ENCODE assay signal across 19 cellular contexts in the genomic region with DNA sequence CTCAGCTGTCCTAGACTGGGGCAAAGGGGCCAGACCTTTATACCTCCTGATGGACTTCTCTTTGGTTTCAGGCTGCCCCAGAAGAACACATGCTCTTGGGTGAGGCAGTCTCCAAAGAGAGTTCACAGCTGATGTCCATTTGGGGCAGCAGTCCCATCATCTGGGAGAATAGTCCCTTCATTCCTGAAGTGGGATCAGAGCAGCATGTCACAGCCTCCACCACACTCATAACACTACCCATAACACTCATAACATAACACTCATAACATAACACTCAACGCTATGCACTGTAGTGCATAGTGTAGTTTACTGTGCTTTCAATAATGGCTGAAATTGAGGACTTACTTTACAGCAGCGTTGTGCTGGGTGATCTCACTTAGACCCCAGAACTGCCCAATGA. TPM values are rescaled to one million over a fixed set of nuclear protein-coding genes. Genes with fewer than 3 reads are reported as not detected.
DNase-seq lines count a peak whose midpoint lies in the region; ATAC-seq, FAIRE-seq and TF ChIP-seq lines count a peak whose summit lies in the region.
"Had no signal": no experiment of that assay in that cellular context is flagged by ENCODE, and none has a peak within 500 bp of the region (broad histone marks: within the 10 kb centered on the region; RNA-seq: fewer than 3 reads in every experiment).

No MANE protein-coding gene starts in this region.

- TF ChIP-seq CTCF in GM12878 (IDR thresholded peaks at IDR 0.05 in 2 of 3, conservative IDR thresholded peaks at IDR 0.05 in 1 of 3; ENCODE audit: control insufficient read depth in 2 of 3, extremely low read depth in 1 of 3, insufficient read depth in 1 of 3, low read depth in 3 of 3, low read length in 3 of 3): no peak
- no peak for TF ChIP-seq CTCF in thyroid gland (IDR thresholded peaks at IDR 0.05)

- H3K27ac ChIP-seq in GM12878 (ENCODE audit: control insufficient read depth, insufficient read depth): no peak overlapping the region
- no peak overlapping the region for H3K27ac ChIP-seq in thyroid gland
- H3K27ac ChIP-seq: 22Rv1, BLaER1, transverse colon had no signal

- POLR2A ChIA-PET in GM12878 (lab: Charles Lee): interaction anchor here (1.0 kb wide), 1 partner anchor 178 kb away, joined by 4 read pairs; no protein-coding TSS in a partner anchor

- CTCF ChIA-PET in GM12878 (lab: Yijun Ruan, JAX): interaction anchor here (1.2 to 1.7 kb wide), 3 partner anchors 10 to 36 kb away, joined by 4 to 7 read pairs (median 5); no protein-coding TSS in a partner anchor

- no peak for TF ChIP-seq RAD21 in GM12878 (IDR thresholded peaks at IDR 0.05; ENCODE audit: insufficient read depth, low read depth, low read length)

- no peak overlapping the region for H3K4me2 ChIP-seq in GM12878 (ENCODE audit: control insufficient read depth, insufficient read depth)
- H3K4me2 ChIP-seq: BLaER1, SK-N-SH had no signal

- H2AFZ ChIP-seq in GM12878 (ENCODE audit: control insufficient read depth, low read depth, low read length): no peak overlapping the region

- no peak for DNase-seq in activated CD4-positive, CD25-positive, alpha-beta regulatory T cell (lab: John Stamatoyannopoulos, UW)
- DNase-seq in GM12878 (ENCODE audit: low read depth, low spot score): no peak
- no peak for DNase-seq in kidney glomerular epithelial cell (lab: John Stamatoyannopoulos, UW)
- DNase-seq in stimulated activated naive CD4-positive, alpha-beta T cell (lab: John Stamatoyannopoulos, UW): no peak
- no peak for DNase-seq in thyroid gland
- DNase-seq: activated naive CD8-positive, alpha-beta T cell treated with anti-CD3 and anti-CD28 coated beads, Interleukin-2, amount 10 ng/mL, durations not matched to agents 7 days and 5 days; DMS153; effector memory CD4-positive, alpha-beta T cell; HFFc6; NCI-H1048; SK-N-SH; transverse colon had no signal

- H3K9me3 ChIP-seq in GM12878 (replicated peaks; ENCODE audit: control insufficient read depth, insufficient read depth, low read length) (no peaks in the 10 kb centered on the region), thyroid gland (no peaks in the 10 kb centered on the region)
- H3K9me3 ChIP-seq: BLaER1, SK-N-SH, transverse colon had no signal

- no TSS peak for BruUV-seq in GM12878 (replicated peaks; lab: Mats Ljungman, UMichigan)

- H3K36me3 ChIP-seq in GM12878 (ENCODE audit: control insufficient read depth in 2 of 2, insufficient read depth in 2 of 2, low read length in 1 of 2) (no peaks in the 10 kb centered on the region), thyroid gland (no peaks in the 10 kb centered on the region)
- H3K36me3 ChIP-seq: BLaER1, transverse colon had no signal

- no peaks in the 10 kb centered on the region for H4K20me1 ChIP-seq in GM12878 (ENCODE audit: control insufficient read depth, insufficient read depth)
- H4K20me1 ChIP-seq: BLaER1 had no signal

- ATAC-seq in activated CD4-positive, CD25-positive, alpha-beta regulatory T cell treated with anti-CD3 and anti-CD28 coated beads, Interleukin-2, amount 50 U/mL, for 24 hours: peak; percentile 48 to 53
- peak; percentile 60 for ATAC-seq in GM19025 (IDR thresholded peaks at IDR 0.05; ENCODE audit: low read depth, unreplicated experiment)
- ATAC-seq in HG02938 (IDR thresholded peaks at IDR 0.05; ENCODE audit: unreplicated experiment): peak; percentile 62
- ATAC-seq in GM12878: peak; percentile 66
- ATAC-seq: K562, sciatic nerve had no signal

- TF ChIP-seq POLR2A in GM12878 (IDR thresholded peaks at IDR 0.05; ENCODE audit: low read depth, low read length) (no peak), thyroid gland (IDR thresholded peaks at IDR 0.05) (no peak)

- 6% methylated on average over 2 of the region's 2 CpGs for WGBS in GM12878 (ENCODE audit: insufficient coverage, insufficient replicate concordance, low lambda C conversion rate, missing lambda C conversion rate)
- 89 to 90% methylated on average over 2 of the region's 2 CpGs for WGBS in thyroid gland, 2 donors

- no peak for TF ChIP-seq EP300 in GM12878 (IDR thresholded peaks at IDR 0.05; ENCODE audit: borderline replicate concordance in 1 of 2, control insufficient read depth in 1 of 2, low read depth in 2 of 2, low read length in 2 of 2)

- H3K9ac ChIP-seq in GM12878 (ENCODE audit: control insufficient read depth, insufficient read depth, low read length): no peak overlapping the region
- H3K9ac ChIP-seq: BLaER1, SK-N-SH had no signal

- no peaks in the 10 kb centered on the region for H3K79me2 ChIP-seq in GM12878 (ENCODE audit: control insufficient read depth, insufficient read depth, low read length)

- H3K4me3 ChIP-seq in GM12878 (no peak overlapping the region), thyroid gland (replicated peaks in 1 of 3) (no peak overlapping the region)
- H3K4me3 ChIP-seq: BLaER1, K562, transverse colon had no signal

- no peaks in the 10 kb centered on the region for H3K27me3 ChIP-seq in GM12878 (replicated peaks in 1 of 2; ENCODE audit: control insufficient read depth in 2 of 2, insufficient read depth in 2 of 2, low read length in 1 of 2)
- H3K27me3 ChIP-seq in thyroid gland: no peaks in the 10 kb centered on the region
- H3K27me3 ChIP-seq: BLaER1, transverse colon had no signal

- SMC1A ChIA-PET in GM12878 (lab: Charles Lee; ENCODE audit: uncharacterized antibody, unreplicated experiment): interaction anchor here (1.0 to 3.2 kb wide), 8 partner anchors 11 to 180 kb away, joined by 3 to 24 read pairs (median 6); no protein-coding TSS in a partner anchor

- RAD21 ChIA-PET in GM12878 (lab: Charles Lee; ENCODE audit: unreplicated experiment): interaction anchor here (1.8 to 2.5 kb wide), 2 partner anchors 20 to 49 kb away, joined by 4 to 8 read pairs; no protein-coding TSS in a partner anchor

- intact Hi-C loops in GM12878 (cut with micrococcal nuclease; ENCODE audit: unreplicated experiment) (no loop called here), thyroid gland (cut with DNase I) (no loop called here)

- H3K4me1 ChIP-seq in GM12878 (ENCODE audit: control insufficient read depth, insufficient read depth, low read length): peaks cover 23% of the 10 kb centered on the region
- peaks cover under 1 to 4% of the 10 kb centered on the region in 2 donors for H3K4me1 ChIP-seq in thyroid gland

- no peak for FAIRE-seq in GM12878 (lab: Jason Lieb, UNC)
- FAIRE-seq: K562 had no signal

- in situ Hi-C loops in GM12878 (cut with MboI): no loop called here

TF ChIP-seq in GM12878, 131 proteins besides CTCF, POLR2A, EP300 and RAD21 (continues in another document):
- TF ChIP-seq HDAC2 (IDR thresholded peaks at IDR 0.05) (no peak), SMC3 (IDR thresholded peaks at IDR 0.05; ENCODE audit: borderline replicate concordance, low read length) (no peak), SPI1 (IDR thresholded peaks at IDR 0.05; ENCODE audit: borderline replicate concordance, insufficient read depth, low read depth, low read length) (no peak), RUNX3 (IDR thresholded peaks at IDR 0.05; ENCODE audit: low read length) (peak; percentile 34; the same call in 1 of the 2 replicates), PAX8 (IDR thresholded peaks at IDR 0.05) (no peak), ETV6 (conservative IDR thresholded peaks at IDR 0.05 in 1 of 2, IDR thresholded peaks at IDR 0.05 in 1 of 2; ENCODE audit: borderline replicate concordance in 1 of 2, low read depth in 1 of 2) (0 out of 4 replicates have a peak, but pooled peaks of 1 of the 2 experiments have one; percentile 16), DPF2 (IDR thresholded peaks at IDR 0.05) (no peak), BCL11A (IDR thresholded peaks at IDR 0.05; ENCODE audit: low read depth, low read length) (peak; percentile 21; the same call in 1 of the 2 replicates), NR2F1 (conservative IDR thresholded peaks at IDR 0.05) (no peak)
- TF ChIP-seq, protein P1, sequence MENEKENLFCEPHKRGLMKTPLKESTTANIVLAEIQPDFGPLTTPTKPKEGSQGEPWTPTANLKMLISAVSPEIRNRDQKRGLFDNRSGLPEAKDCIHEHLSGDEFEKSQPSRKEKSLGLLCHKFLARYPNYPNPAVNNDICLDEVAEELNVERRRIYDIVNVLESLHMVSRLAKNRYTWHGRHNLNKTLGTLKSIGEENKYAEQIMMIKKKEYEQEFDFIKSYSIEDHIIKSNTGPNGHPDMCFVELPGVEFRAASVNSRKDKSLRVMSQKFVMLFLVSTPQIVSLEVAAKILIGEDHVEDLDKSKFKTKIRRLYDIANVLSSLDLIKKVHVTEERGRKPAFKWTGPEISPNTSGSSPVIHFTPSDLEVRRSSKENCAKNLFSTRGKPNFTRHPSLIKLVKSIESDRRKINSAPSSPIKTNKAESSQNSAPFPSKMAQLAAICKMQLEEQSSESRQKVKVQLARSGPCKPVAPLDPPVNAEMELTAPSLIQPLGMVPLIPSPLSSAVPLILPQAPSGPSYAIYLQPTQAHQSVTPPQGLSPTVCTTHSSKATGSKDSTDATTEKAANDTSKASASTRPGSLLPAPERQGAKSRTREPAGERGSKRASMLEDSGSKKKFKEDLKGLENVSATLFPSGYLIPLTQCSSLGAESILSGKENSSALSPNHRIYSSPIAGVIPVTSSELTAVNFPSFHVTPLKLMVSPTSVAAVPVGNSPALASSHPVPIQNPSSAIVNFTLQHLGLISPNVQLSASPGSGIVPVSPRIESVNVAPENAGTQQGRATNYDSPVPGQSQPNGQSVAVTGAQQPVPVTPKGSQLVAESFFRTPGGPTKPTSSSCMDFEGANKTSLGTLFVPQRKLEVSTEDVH (IDR thresholded peaks at IDR 0.05; ENCODE audit: low read depth, partially characterized antibody): no peak

RNA-seq across cellular contexts. Expression of a gene that starts 36.7 kb away (rescaled TPM):
- 199 and 222 TPM in 2 replicates for total RNA-seq in GM12878 (2013; cell fraction: nucleolus; rRNA removed)
- total RNA-seq in GM12878 (2014; rRNA removed): 31.8 and 33.4 TPM in 2 replicates
- 37.3 and 37.5 TPM in 2 replicates for total RNA-seq in GM12878 (2014; rRNA removed; fragmentation: Illumina TruSeq; extraction: Trizol)
- total RNA-seq in GM12878 (2021): 27.3 and 27.8 TPM in 2 replicates
- polyA plus RNA-seq in GM12878 (2011; ENCODE audit: low read depth): 19.3 TPM
- 14.2 and 19.0 TPM in 2 replicates for polyA plus RNA-seq in GM12878 (2011; rRNA removed)
- 8.2 and 9.4 TPM in 2 replicates for polyA plus RNA-seq in GM12878 (2011; cell fraction: cytosol; rRNA removed)
- 9.0 and 10.7 TPM in 2 replicates for polyA plus RNA-seq in GM12878 (2011; cell fraction: nucleus; rRNA removed)
- 25.8 and 28.8 TPM in 2 replicates for polyA plus RNA-seq in GM12878 (2012)
- 25.4 and 33.6 TPM in 2 replicates for polyA plus RNA-seq in GM12878 (2014; fragmentation: Illumina TruSeq; extraction: Trizol)
- polyA plus RNA-seq in GM12878 (2014; fragmentation: Nextera tagmentation; extraction: Ambion mirVana): 1 to 10 TPM; 7.5 to 9.6 TPM
- 15.8 and 17.2 TPM in 2 replicates for polyA plus RNA-seq in GM12878 (2014; rRNA removed)
- 10 to 100 TPM; 18.4 to 25.0 TPM for polyA plus RNA-seq in GM12878 (2016; fragmentation: Nextera tagmentation; extraction: Ambion mirVana)
- 30.2 and 35.1 TPM in 2 replicates for polyA minus RNA-seq in GM12878 (2011; rRNA and poly(A)+ RNA removed)
- 10.1 and 10.3 TPM in 2 replicates for polyA minus RNA-seq in GM12878 (2011; cell fraction: cytosol; rRNA and poly(A)+ RNA removed)
- polyA minus RNA-seq in GM12878 (2011; cell fraction: nucleus; rRNA and poly(A)+ RNA removed): 31.8 and 38.0 TPM in 2 replicates
- 10 to 100 TPM in 2 of 4 donors, 1 to 10 TPM in 2; 6.3 to 15.3 (median 9.3) TPM for total RNA-seq in thyroid gland
